Comparison of ENCODE assay signal across 1 cellular context in the genomic region with DNA sequence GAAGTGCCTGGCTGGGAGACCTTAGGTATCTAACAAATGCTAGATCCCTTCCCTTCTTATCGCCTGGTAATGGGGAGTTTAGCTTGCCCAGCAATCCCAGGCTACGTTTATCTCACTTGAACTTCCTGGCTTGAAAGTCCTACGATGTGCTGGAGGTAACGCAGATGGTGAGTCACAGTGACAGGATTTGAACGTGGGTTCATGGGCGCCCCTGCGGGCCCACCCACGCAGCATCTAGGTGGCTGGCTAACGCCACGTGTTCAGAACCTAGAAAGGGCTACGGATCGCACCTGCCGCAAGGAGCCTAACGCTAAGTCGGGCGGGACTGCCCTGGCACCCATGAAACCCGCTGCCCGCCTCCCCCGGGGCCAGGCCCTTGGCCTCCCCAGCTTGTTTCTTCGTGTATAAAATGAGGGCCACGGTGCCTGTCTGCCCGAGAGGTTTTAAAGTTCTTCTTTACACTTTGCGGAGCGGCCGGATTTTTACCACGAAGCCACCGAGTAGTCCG.
TF ChIP-seq lines count a peak whose summit lies in the region.

No MANE protein-coding gene starts in this region.

TF ChIP-seq in K562, 482 proteins besides CTCF, POLR2A, EP300 and RAD21 (continued from another document and continues in another):
- TF ChIP-seq MCM3 (IDR thresholded peaks at IDR 0.05), result no peak
- TF ChIP-seq BACH1 (tag; IDR thresholded peaks at IDR 0.05), result peak; percentile 63; the same call in 1 of the 2 replicates
- TF ChIP-seq HMBOX1 (IDR thresholded peaks at IDR 0.05), result peak; percentile 64
- TF ChIP-seq NFIC (IDR thresholded peaks at IDR 0.05), result no peak; the same call in 1 of the 2 replicates
- TF ChIP-seq ARNT (IDR thresholded peaks at IDR 0.05), result peak in 1 of 2 experiments; percentile 67; a peak in 1 of 4 replicates
- 0 out of 2 replicates have a peak, but pooled peaks have one; percentile 11 for TF ChIP-seq TARDBP (IDR thresholded peaks at IDR 0.05)
- no peak for TF ChIP-seq ZNF324 (CRISPR knock-in tag; IDR thresholded peaks at IDR 0.05)
- no peak for TF ChIP-seq KAT8 (IDR thresholded peaks at IDR 0.05; ENCODE audit: low read depth)
- peak; percentile 94 for TF ChIP-seq EP400 (IDR thresholded peaks at IDR 0.05)
- peak; percentile 56; the same call in 1 of the 2 replicates for TF ChIP-seq ERF (CRISPR knock-in tag; IDR thresholded peaks at IDR 0.05)
- TF ChIP-seq THRA (IDR thresholded peaks at IDR 0.05), result 0 out of 2 replicates have a peak, but pooled peaks have one; percentile 0
- 0 out of 2 replicates have a peak, but pooled peaks have one; percentile 1 for TF ChIP-seq THRAP3 (IDR thresholded peaks at IDR 0.05; ENCODE audit: borderline replicate concordance)
- TF ChIP-seq, protein P1, sequence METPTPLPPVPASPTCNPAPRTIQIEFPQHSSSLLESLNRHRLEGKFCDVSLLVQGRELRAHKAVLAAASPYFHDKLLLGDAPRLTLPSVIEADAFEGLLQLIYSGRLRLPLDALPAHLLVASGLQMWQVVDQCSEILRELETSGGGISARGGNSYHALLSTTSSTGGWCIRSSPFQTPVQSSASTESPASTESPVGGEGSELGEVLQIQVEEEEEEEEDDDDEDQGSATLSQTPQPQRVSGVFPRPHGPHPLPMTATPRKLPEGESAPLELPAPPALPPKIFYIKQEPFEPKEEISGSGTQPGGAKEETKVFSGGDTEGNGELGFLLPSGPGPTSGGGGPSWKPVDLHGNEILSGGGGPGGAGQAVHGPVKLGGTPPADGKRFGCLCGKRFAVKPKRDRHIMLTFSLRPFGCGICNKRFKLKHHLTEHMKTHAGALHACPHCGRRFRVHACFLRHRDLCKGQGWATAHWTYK (CRISPR knock-in tag; IDR thresholded peaks at IDR 0.05), result peak; percentile 82; the same call in 1 of the 2 replicates
- peak; percentile 33 for TF ChIP-seq BCOR (IDR thresholded peaks at IDR 0.05)
- TF ChIP-seq CBFB (CRISPR knock-in tag; IDR thresholded peaks at IDR 0.05), result no peak
- TF ChIP-seq ASH1L (IDR thresholded peaks at IDR 0.05; ENCODE audit: borderline replicate concordance, low read depth, partially characterized antibody), result no peak
- peak; percentile 84 for TF ChIP-seq ZNF511 (CRISPR knock-in tag; IDR thresholded peaks at IDR 0.05)
- TF ChIP-seq RAD51 (IDR thresholded peaks at IDR 0.05; ENCODE audit: borderline replicate concordance, low read depth), result no peak
- peak; percentile 61; the same call in 1 of the 2 replicates for TF ChIP-seq ZBTB7A (IDR thresholded peaks at IDR 0.05; ENCODE audit: borderline replicate concordance, control insufficient read depth, low read depth, low read length)
- peak; percentile 25; the same call in 1 of the 2 replicates for TF ChIP-seq CEBPG (CRISPR knock-in tag; IDR thresholded peaks at IDR 0.05)
- TF ChIP-seq CEBPG (tag; conservative IDR thresholded peaks at IDR 0.05 in 1 of 2, IDR thresholded peaks at IDR 0.05 in 1 of 2), result no peak
- no peak for TF ChIP-seq ZNF3 (CRISPR knock-in tag; IDR thresholded peaks at IDR 0.05)
- no peak for TF ChIP-seq ZNF436 (CRISPR knock-in tag; IDR thresholded peaks at IDR 0.05)
- TF ChIP-seq TCFL5 (CRISPR knock-in tag; conservative IDR thresholded peaks at IDR 0.05), result no peak
- TF ChIP-seq, protein P2, sequence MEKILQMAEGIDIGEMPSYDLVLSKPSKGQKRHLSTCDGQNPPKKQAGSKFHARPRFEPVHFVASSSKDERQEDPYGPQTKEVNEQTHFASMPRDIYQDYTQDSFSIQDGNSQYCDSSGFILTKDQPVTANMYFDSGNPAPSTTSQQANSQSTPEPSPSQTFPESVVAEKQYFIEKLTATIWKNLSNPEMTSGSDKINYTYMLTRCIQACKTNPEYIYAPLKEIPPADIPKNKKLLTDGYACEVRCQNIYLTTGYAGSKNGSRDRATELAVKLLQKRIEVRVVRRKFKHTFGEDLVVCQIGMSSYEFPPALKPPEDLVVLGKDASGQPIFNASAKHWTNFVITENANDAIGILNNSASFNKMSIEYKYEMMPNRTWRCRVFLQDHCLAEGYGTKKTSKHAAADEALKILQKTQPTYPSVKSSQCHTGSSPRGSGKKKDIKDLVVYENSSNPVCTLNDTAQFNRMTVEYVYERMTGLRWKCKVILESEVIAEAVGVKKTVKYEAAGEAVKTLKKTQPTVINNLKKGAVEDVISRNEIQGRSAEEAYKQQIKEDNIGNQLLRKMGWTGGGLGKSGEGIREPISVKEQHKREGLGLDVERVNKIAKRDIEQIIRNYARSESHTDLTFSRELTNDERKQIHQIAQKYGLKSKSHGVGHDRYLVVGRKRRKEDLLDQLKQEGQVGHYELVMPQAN (IDR thresholded peaks at IDR 0.05; ENCODE audit: borderline replicate concordance), result peak; percentile 57; the same call in 1 of the 2 replicates
- TF ChIP-seq GATAD2A (IDR thresholded peaks at IDR 0.05), result peak; percentile 79; the same call in 1 of the 2 replicates
- TF ChIP-seq FOXA3 (CRISPR knock-in tag; conservative IDR thresholded peaks at IDR 0.05 in 1 of 2, IDR thresholded peaks at IDR 0.05 in 1 of 2), result peak in 1 of 2 experiments; percentile 44; a peak in 1 of 4 replicates
- TF ChIP-seq L3MBTL2 (IDR thresholded peaks at IDR 0.05), result peak; percentile 86
- peak; percentile 23; the same call in 1 of the 2 replicates for TF ChIP-seq TAL1 (IDR thresholded peaks at IDR 0.05)
- peak; percentile 55; the same call in 1 of the 2 replicates for TF ChIP-seq NFE2 (IDR thresholded peaks at IDR 0.05; ENCODE audit: low read depth)
- no peak for TF ChIP-seq NELFE (IDR thresholded peaks at IDR 0.05; ENCODE audit: insufficient read depth, insufficient read length)
- TF ChIP-seq IFI16 (CRISPR knock-in tag; IDR thresholded peaks at IDR 0.05), result no peak
- peak; percentile 91 for TF ChIP-seq POLR2H (tag; IDR thresholded peaks at IDR 0.05; ENCODE audit: low read depth)
- TF ChIP-seq NFXL1 (CRISPR knock-in tag; IDR thresholded peaks at IDR 0.05), result 0 out of 2 replicates have a peak, but pooled peaks have one; percentile 29
- TF ChIP-seq MED1 (CRISPR knock-in tag; IDR thresholded peaks at IDR 0.05; ENCODE audit: borderline replicate concordance), result no peak
- peak; percentile 91 for TF ChIP-seq MYC (IDR thresholded peaks at IDR 0.05; ENCODE audit: low read depth, low read length)
- peak; percentile 95; the same call in 1 of the 2 replicates for TF ChIP-seq MYC (CRISPR knock-in tag; IDR thresholded peaks at IDR 0.05; ENCODE audit: borderline replicate concordance, low read depth)
- TF ChIP-seq, protein P3, sequence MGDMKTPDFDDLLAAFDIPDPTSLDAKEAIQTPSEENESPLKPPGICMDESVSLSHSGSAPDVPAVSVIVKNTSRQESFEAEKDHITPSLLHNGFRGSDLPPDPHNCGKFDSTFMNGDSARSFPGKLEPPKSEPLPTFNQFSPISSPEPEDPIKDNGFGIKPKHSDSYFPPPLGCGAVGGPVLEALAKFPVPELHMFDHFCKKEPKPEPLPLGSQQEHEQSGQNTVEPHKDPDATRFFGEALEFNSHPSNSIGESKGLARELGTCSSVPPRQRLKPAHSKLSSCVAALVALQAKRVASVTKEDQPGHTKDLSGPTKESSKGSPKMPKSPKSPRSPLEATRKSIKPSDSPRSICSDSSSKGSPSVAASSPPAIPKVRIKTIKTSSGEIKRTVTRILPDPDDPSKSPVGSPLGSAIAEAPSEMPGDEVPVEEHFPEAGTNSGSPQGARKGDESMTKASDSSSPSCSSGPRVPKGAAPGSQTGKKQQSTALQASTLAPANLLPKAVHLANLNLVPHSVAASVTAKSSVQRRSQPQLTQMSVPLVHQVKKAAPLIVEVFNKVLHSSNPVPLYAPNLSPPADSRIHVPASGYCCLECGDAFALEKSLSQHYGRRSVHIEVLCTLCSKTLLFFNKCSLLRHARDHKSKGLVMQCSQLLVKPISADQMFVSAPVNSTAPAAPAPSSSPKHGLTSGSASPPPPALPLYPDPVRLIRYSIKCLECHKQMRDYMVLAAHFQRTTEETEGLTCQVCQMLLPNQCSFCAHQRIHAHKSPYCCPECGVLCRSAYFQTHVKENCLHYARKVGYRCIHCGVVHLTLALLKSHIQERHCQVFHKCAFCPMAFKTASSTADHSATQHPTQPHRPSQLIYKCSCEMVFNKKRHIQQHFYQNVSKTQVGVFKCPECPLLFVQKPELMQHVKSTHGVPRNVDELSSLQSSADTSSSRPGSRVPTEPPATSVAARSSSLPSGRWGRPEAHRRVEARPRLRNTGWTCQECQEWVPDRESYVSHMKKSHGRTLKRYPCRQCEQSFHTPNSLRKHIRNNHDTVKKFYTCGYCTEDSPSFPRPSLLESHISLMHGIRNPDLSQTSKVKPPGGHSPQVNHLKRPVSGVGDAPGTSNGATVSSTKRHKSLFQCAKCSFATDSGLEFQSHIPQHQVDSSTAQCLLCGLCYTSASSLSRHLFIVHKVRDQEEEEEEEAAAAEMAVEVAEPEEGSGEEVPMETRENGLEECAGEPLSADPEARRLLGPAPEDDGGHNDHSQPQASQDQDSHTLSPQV (IDR thresholded peaks at IDR 0.05), result no peak; the same call in none of the 2 replicates
- TF ChIP-seq PATZ1 (CRISPR knock-in tag; IDR thresholded peaks at IDR 0.05; ENCODE audit: borderline replicate concordance), result no peak
- TF ChIP-seq MTA3 (IDR thresholded peaks at IDR 0.05; ENCODE audit: borderline replicate concordance), result peak; percentile 86
- peak; percentile 72 for TF ChIP-seq CXXC5 (CRISPR knock-in tag; IDR thresholded peaks at IDR 0.05)
- no peak for TF ChIP-seq ILK (tag; IDR thresholded peaks at IDR 0.05; ENCODE audit: borderline replicate concordance, low read depth)
- TF ChIP-seq, protein P4, sequence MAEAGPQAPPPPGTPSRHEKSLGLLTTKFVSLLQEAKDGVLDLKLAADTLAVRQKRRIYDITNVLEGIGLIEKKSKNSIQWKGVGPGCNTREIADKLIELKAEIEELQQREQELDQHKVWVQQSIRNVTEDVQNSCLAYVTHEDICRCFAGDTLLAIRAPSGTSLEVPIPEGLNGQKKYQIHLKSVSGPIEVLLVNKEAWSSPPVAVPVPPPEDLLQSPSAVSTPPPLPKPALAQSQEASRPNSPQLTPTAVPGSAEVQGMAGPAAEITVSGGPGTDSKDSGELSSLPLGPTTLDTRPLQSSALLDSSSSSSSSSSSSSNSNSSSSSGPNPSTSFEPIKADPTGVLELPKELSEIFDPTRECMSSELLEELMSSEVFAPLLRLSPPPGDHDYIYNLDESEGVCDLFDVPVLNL (CRISPR knock-in tag; IDR thresholded peaks at IDR 0.05; ENCODE audit: low read depth), result no peak
